1 cellular context compared by ENCODE assay signal in genomic region chr12:2297004-2297403, GRCh38.
TF ChIP-seq lines count a peak whose summit lies in the region.

No MANE protein-coding gene starts in this region.

TF ChIP-seq in IMR-90, 13 proteins besides CTCF, POLR2A, EP300 and RAD21:
- TF ChIP-seq ELK1 (IDR thresholded peaks at IDR 0.05; ENCODE audit: borderline replicate concordance, low read depth, low read length) (no peak), USF2 (IDR thresholded peaks at IDR 0.05; ENCODE audit: low read depth, low read length) (no peak), RFX5 (IDR thresholded peaks at IDR 0.05; ENCODE audit: low read depth, low read length) (no peak), MAFK (IDR thresholded peaks at IDR 0.05; ENCODE audit: low read depth, low read length) (no peak), BHLHE40 (IDR thresholded peaks at IDR 0.05; ENCODE audit: low read depth, low read length) (no peak), MXI1 (IDR thresholded peaks at IDR 0.05; ENCODE audit: borderline replicate concordance, low read depth, low read length) (no peak), MAZ (IDR thresholded peaks at IDR 0.05; ENCODE audit: borderline replicate concordance, low read depth, low read length) (no peak)
